Comparison of ENCODE assay signal across 30 cellular contexts in the genomic region with DNA sequence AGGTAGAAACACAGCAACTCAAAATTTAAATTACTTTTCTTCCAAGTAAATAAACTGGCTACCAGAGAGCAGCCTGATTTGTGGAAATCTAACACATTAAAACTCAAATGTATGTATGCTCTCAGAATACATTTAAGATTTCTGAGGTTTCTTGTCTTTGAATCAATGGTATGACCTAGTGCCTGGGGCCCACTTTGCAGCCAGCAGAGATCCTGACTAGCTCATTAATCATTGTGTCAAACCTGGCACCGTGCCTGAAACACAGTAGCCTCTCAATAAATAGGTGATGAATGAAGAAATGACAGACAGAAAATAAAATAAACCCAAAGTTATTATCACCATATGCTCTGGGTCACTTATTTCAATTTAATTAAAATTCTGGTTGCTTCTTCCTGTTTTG.
DNase-seq lines count a peak whose midpoint lies in the region; ATAC-seq and TF ChIP-seq lines count a peak whose summit lies in the region.
"Had no signal": no experiment of that assay in that cellular context is flagged by ENCODE, and none has a peak within 500 bp of the region (broad histone marks: within the 10 kb centered on the region; RNA-seq: fewer than 3 reads in every experiment).

No MANE protein-coding gene starts in this region.

- TF ChIP-seq EP300 in SK-N-SH (IDR thresholded peaks at IDR 0.05; ENCODE audit: borderline replicate concordance in 1 of 2, low read depth in 1 of 2, low read length in 1 of 2) = no peak

- ATAC-seq in SK-N-SH treated with all-trans-retinoic acid at 6 μM for 48 hours (no peak), HG02610 (IDR thresholded peaks at IDR 0.05; ENCODE audit: unreplicated experiment) (no peak)
- no peak for ATAC-seq in activated T-cell treated with anti-CD3 and anti-CD28 coated beads, Interleukin-2, amount 50 U/mL, for 72 hours (replicated peaks in 1 of 2)
- ATAC-seq: activated CD8-positive, alpha-beta memory T cell treated with anti-CD3 and anti-CD28 coated beads, Interleukin-2, amount 10 ng/mL, durations not matched to agents 7 days and 5 days; lower lobe of right lung; right lobe of liver; stimulated activated naive B cell treated with anti-CD40 and anti-IgM and Interleukin-4, amounts not matched to agents 10 μg/mL and 1 μg/mL and 100 μg/mL, for 72 hours had no signal

- H3K79me2 ChIP-seq in SK-N-SH (ENCODE audit: insufficient read depth) = no peaks in the 10 kb centered on the region
- H3K79me2 ChIP-seq: parathyroid adenoma had no signal

- H3K4me2 ChIP-seq in SK-N-SH = no peak overlapping the region
- H3K4me2 ChIP-seq: BLaER1, KMS-11 had no signal

- H3K9me3 ChIP-seq in SK-N-SH (no peaks in the 10 kb centered on the region), MG63 (no peaks in the 10 kb centered on the region)
- H3K9me3 ChIP-seq: BLaER1, lower lobe of right lung, right lobe of liver had no signal

- H3K27me3 Mint-ChIP-seq in activated T-cell treated with anti-CD3 and anti-CD28 coated beads, Interleukin-2, amount 50 U/mL, for 72 hours (ENCODE audit: low read depth) = no peaks in the 10 kb centered on the region
- no peaks in the 10 kb centered on the region for H3K27me3 Mint-ChIP-seq in activated naive CD4-positive, alpha-beta T cell treated with anti-CD3 and anti-CD28 coated beads, Interleukin-2, amount 10 ng/mL, durations not matched to agents 7 days and 5 days
- H3K27me3 Mint-ChIP-seq: activated CD4-positive, alpha-beta T cell treated with anti-CD3 and anti-CD28 coated beads, Interleukin-2, amount 10 ng/mL, durations not matched to agents 7 days and 5 days; activated CD8-positive, alpha-beta memory T cell treated with anti-CD3 and anti-CD28 coated beads, Interleukin-2, amount 10 ng/mL, durations not matched to agents 7 days and 5 days; stimulated activated naive B cell treated with anti-CD40 and anti-IgM and Interleukin-4, amounts not matched to agents 10 μg/mL and 1 μg/mL and 100 μg/mL, for 72 hours had no signal

- 6% methylated on average over 1 of the region's 1 CpG for WGBS in SK-N-SH (ENCODE audit: low lambda C conversion rate)

- no peak for TF ChIP-seq RAD21 in SK-N-SH (IDR thresholded peaks at IDR 0.05; ENCODE audit: low read length)

- CTCF ChIA-PET in SK-N-SH (lab: Yijun Ruan, JAX) = no interaction called here
- CTCF ChIA-PET in activated naive CD4-positive, alpha-beta T cell treated with anti-CD3 and anti-CD28 coated beads, Interleukin-2, amount 10 ng/mL, durations not matched to agents 7 days and 5 days (lab: Charles Lee) = no interaction called here

- TF ChIP-seq CTCF in SK-N-SH (IDR thresholded peaks at IDR 0.05) = no peak

- H3K27ac ChIP-seq in SK-N-SH (ENCODE audit: low read depth in 2 of 2, low read length in 1 of 2) = no peak overlapping the region
- H3K27ac ChIP-seq: BLaER1, KMS-11, lower lobe of right lung, parathyroid adenoma, right lobe of liver, WERI-Rb-1 had no signal

- no peaks in the 10 kb centered on the region for H3K4me1 Mint-ChIP-seq in activated T-cell treated with anti-CD3 and anti-CD28 coated beads, Interleukin-2, amount 50 U/mL, for 72 hours (ENCODE audit: low read depth)
- no peaks in the 10 kb centered on the region for H3K4me1 Mint-ChIP-seq in activated naive CD4-positive, alpha-beta T cell treated with anti-CD3 and anti-CD28 coated beads, Interleukin-2, amount 10 ng/mL, durations not matched to agents 7 days and 5 days
- H3K4me1 Mint-ChIP-seq: activated CD4-positive, alpha-beta T cell treated with anti-CD3 and anti-CD28 coated beads, Interleukin-2, amount 10 ng/mL, durations not matched to agents 7 days and 5 days; activated CD8-positive, alpha-beta memory T cell treated with anti-CD3 and anti-CD28 coated beads, Interleukin-2, amount 10 ng/mL, durations not matched to agents 7 days and 5 days; stimulated activated naive B cell treated with anti-CD40 and anti-IgM and Interleukin-4, amounts not matched to agents 10 μg/mL and 1 μg/mL and 100 μg/mL, for 72 hours had no signal

- DNase-seq in SK-N-SH (no peak), MG63 (peak; percentile 1), astrocyte of the hippocampus (ENCODE audit: low read depth, low spot score) (peak; percentile 63), renal cortical epithelial cell (ENCODE audit: low read depth) (peak; percentile 60)
- no peak for DNase-seq in activated T-cell treated with anti-CD3 and anti-CD28 coated beads, Interleukin-2, amount 50 U/mL, for 72 hours
- DNase-seq in activated naive CD4-positive, alpha-beta T cell treated with anti-CD3 and anti-CD28 coated beads, Interleukin-2, amount 10 ng/mL, durations not matched to agents 7 days and 5 days = no peak
- DNase-seq: ACHN; activated CD4-positive, alpha-beta T cell treated with anti-CD3 and anti-CD28 coated beads, Interleukin-2, amount 10 ng/mL, durations not matched to agents 7 days and 5 days; activated CD8-positive, alpha-beta memory T cell treated with anti-CD3 and anti-CD28 coated beads, Interleukin-2, amount 10 ng/mL, durations not matched to agents 7 days and 5 days; activated naive CD4-positive, alpha-beta T cell treated with anti-CD3 and anti-CD28 coated beads, Interleukin-2, amount 50 U/mL, for 16 hours; Caco-2; cortex of kidney; HFFc6; islet precursor cell; lower lobe of right lung; NCI-H187 treated with DMSO at 0.1 percent for 48 hours; NCI-H2227 treated with DMSO at 0.1 percent for 48 hours; right lobe of liver; stimulated activated CD4-positive, alpha-beta T cell treated with anti-CD3 and anti-CD28 coated beads, Interleukin-12 subunit alpha, Interleukin-12 subunit beta, amount 100 ng/mL, for 4 hours; stimulated activated CD4-positive, alpha-beta T cell treated with anti-CD3 and anti-CD28 coated beads, Interleukin-4, amount 100 ng/mL, for 24 hours; stimulated activated naive B cell treated with anti-CD40 and anti-IgM and Interleukin-4, amounts not matched to agents 10 μg/mL and 1 μg/mL and 100 μg/mL, for 72 hours; WERI-Rb-1 had no signal

- H3K4me3 ChIP-seq in SK-N-SH (ENCODE audit: low read depth in 2 of 2, low read length in 1 of 2) = no peak overlapping the region
- no peak overlapping the region for H3K4me3 ChIP-seq in MG63
- H3K4me3 ChIP-seq: BLaER1, lower lobe of right lung, right lobe of liver had no signal

- H3K9me3 Mint-ChIP-seq in activated T-cell treated with anti-CD3 and anti-CD28 coated beads, Interleukin-2, amount 50 U/mL, for 72 hours = peaks cover 4 to 8% of the 10 kb centered on the region in 2 donors
- H3K9me3 Mint-ChIP-seq in activated naive CD4-positive, alpha-beta T cell treated with anti-CD3 and anti-CD28 coated beads, Interleukin-2, amount 10 ng/mL, durations not matched to agents 7 days and 5 days = no peaks in the 10 kb centered on the region
- H3K9me3 Mint-ChIP-seq: activated CD4-positive, alpha-beta T cell treated with anti-CD3 and anti-CD28 coated beads, Interleukin-2, amount 10 ng/mL, durations not matched to agents 7 days and 5 days; neural crest cell had no signal

- H3K27me3 ChIP-seq in SK-N-SH (ENCODE audit: insufficient read depth) (no peaks in the 10 kb centered on the region), MG63 (no peaks in the 10 kb centered on the region)
- H3K27me3 ChIP-seq: BLaER1, right lobe of liver had no signal

- no peaks in the 10 kb centered on the region for H4K20me1 ChIP-seq in SK-N-SH (ENCODE audit: insufficient read depth)
- H4K20me1 ChIP-seq: BLaER1 had no signal

- H3K27ac Mint-ChIP-seq in activated T-cell treated with anti-CD3 and anti-CD28 coated beads, Interleukin-2, amount 50 U/mL, for 72 hours = no peak overlapping the region
- H3K27ac Mint-ChIP-seq in activated naive CD4-positive, alpha-beta T cell treated with anti-CD3 and anti-CD28 coated beads, Interleukin-2, amount 10 ng/mL, durations not matched to agents 7 days and 5 days = no peak overlapping the region
- H3K27ac Mint-ChIP-seq: activated CD4-positive, alpha-beta T cell treated with anti-CD3 and anti-CD28 coated beads, Interleukin-2, amount 10 ng/mL, durations not matched to agents 7 days and 5 days; activated CD8-positive, alpha-beta memory T cell treated with anti-CD3 and anti-CD28 coated beads, Interleukin-2, amount 10 ng/mL, durations not matched to agents 7 days and 5 days; activated T-helper 1 cell treated with anti-CD3 and anti-CD28 coated beads, Interleukin-12 subunit alpha, Interleukin-12 subunit beta, Interleukin-2, Interleukin-4 antibody, amounts not matched to agents 30 ng/mL and 10 ng/mL and 1 ng/mL, durations not matched to agents 14 hours and 24 hours and 36 hours; HFFc6; stimulated activated naive B cell treated with anti-CD40 and anti-IgM and Interleukin-4, amounts not matched to agents 10 μg/mL and 1 μg/mL and 100 μg/mL, for 72 hours; T-helper 2 cell treated with Interferon-gamma antibody and Interleukin-4, amounts not matched to agents 5 μg/mL and 100 μg/mL, for 36 hours had no signal

- H3K36me3 ChIP-seq in SK-N-SH (replicated peaks in 1 of 2; ENCODE audit: control insufficient read depth in 1 of 2, insufficient read depth in 2 of 2, low read length in 1 of 2) = no peaks in the 10 kb centered on the region
- no peaks in the 10 kb centered on the region for H3K36me3 ChIP-seq in MG63
- H3K36me3 ChIP-seq: BLaER1, lower lobe of right lung, right lobe of liver, WERI-Rb-1 had no signal

- H3K4me3 Mint-ChIP-seq in activated T-cell treated with anti-CD3 and anti-CD28 coated beads, Interleukin-2, amount 50 U/mL, for 72 hours = no peak overlapping the region
- H3K4me3 Mint-ChIP-seq in activated naive CD4-positive, alpha-beta T cell treated with anti-CD3 and anti-CD28 coated beads, Interleukin-2, amount 10 ng/mL, durations not matched to agents 7 days and 5 days = no peak overlapping the region
- H3K4me3 Mint-ChIP-seq: activated CD4-positive, alpha-beta T cell treated with anti-CD3 and anti-CD28 coated beads, Interleukin-2, amount 10 ng/mL, durations not matched to agents 7 days and 5 days; activated CD8-positive, alpha-beta memory T cell treated with anti-CD3 and anti-CD28 coated beads, Interleukin-2, amount 10 ng/mL, durations not matched to agents 7 days and 5 days; activated T-helper 1 cell treated with anti-CD3 and anti-CD28 coated beads, Interleukin-12 subunit alpha, Interleukin-12 subunit beta, Interleukin-2, Interleukin-4 antibody, amounts not matched to agents 30 ng/mL and 10 ng/mL and 1 ng/mL, durations not matched to agents 14 hours and 24 hours and 36 hours; HFFc6; neural crest cell; stimulated activated naive B cell treated with anti-CD40 and anti-IgM and Interleukin-4, amounts not matched to agents 10 μg/mL and 1 μg/mL and 100 μg/mL, for 72 hours; T-helper 2 cell treated with Interferon-gamma antibody and Interleukin-4, amounts not matched to agents 5 μg/mL and 100 μg/mL, for 36 hours had no signal

- no peaks in the 10 kb centered on the region for H3K9me2 ChIP-seq in SK-N-SH

- H3K36me3 Mint-ChIP-seq in activated T-cell treated with anti-CD3 and anti-CD28 coated beads, Interleukin-2, amount 50 U/mL, for 72 hours (ENCODE audit: insufficient read depth in 2 of 2) = no peaks in the 10 kb centered on the region
- H3K36me3 Mint-ChIP-seq in activated naive CD4-positive, alpha-beta T cell treated with anti-CD3 and anti-CD28 coated beads, Interleukin-2, amount 10 ng/mL, durations not matched to agents 7 days and 5 days = no peaks in the 10 kb centered on the region
- H3K36me3 Mint-ChIP-seq: activated CD8-positive, alpha-beta memory T cell treated with anti-CD3 and anti-CD28 coated beads, Interleukin-2, amount 10 ng/mL, durations not matched to agents 7 days and 5 days; stimulated activated naive B cell treated with anti-CD40 and anti-IgM and Interleukin-4, amounts not matched to agents 10 μg/mL and 1 μg/mL and 100 μg/mL, for 72 hours had no signal

- POLR2A ChIA-PET in SK-N-SH (lab: Yijun Ruan, JAX) = no interaction called here

- H3K4me1 ChIP-seq in SK-N-SH (ENCODE audit: control insufficient read depth in 1 of 2, insufficient read depth in 2 of 2, low read depth in 1 of 2, low read length in 1 of 2) = no peaks in the 10 kb centered on the region; a peak in 1 of 4 replicates
- H3K4me1 ChIP-seq: Caco-2, lower lobe of right lung, parathyroid adenoma had no signal

- H2AFZ ChIP-seq in SK-N-SH (ENCODE audit: low read depth) = no peak overlapping the region
- H2AFZ ChIP-seq: parathyroid adenoma had no signal

- no peak overlapping the region for H3K9ac ChIP-seq in SK-N-SH
- H3K9ac ChIP-seq: BLaER1, KMS-11, parathyroid adenoma had no signal

- peaks cover 7% of the 10 kb centered on the region for H3F3A ChIP-seq in SK-N-SH (replicated peaks; ENCODE audit: insufficient read depth)

Comparison
In these comparisons a context has a peak if more than half of its experiments do, and no peak if none do; other contexts are left out.
1. DNase-seq: peak in MG63 (single experiment), astrocyte of the hippocampus (single experiment) and renal cortical epithelial cell (single experiment); none in SK-N-SH (single experiment), activated T-cell treated with anti-CD3 and anti-CD28 coated beads, Interleukin-2, amount 50 U/mL, for 72 hours (0 of 2) and activated naive CD4-positive, alpha-beta T cell treated with anti-CD3 and anti-CD28 coated beads, Interleukin-2, amount 10 ng/mL, durations not matched to agents 7 days and 5 days (single experiment).